In genomic region chr20:5608104-5608447, GRCh38 we compare ENCODE assay signal across 11 cellular contexts. TPM values are rescaled to one million over a fixed set of nuclear protein-coding genes. Genes with fewer than 3 reads are reported as not detected.
DNase-seq lines count a peak whose midpoint lies in the region; ATAC-seq and TF ChIP-seq lines count a peak whose summit lies in the region.
"Had no signal": no experiment of that assay in that cellular context is flagged by ENCODE, and none has a peak within 500 bp of the region (broad histone marks: within the 10 kb centered on the region; RNA-seq: fewer than 3 reads in every experiment).

No MANE protein-coding gene starts in this region.

- ATAC-seq in psoas muscle (no peak), GM19351 (IDR thresholded peaks at IDR 0.05; ENCODE audit: unreplicated experiment) (no peak), HG02884 (IDR thresholded peaks at IDR 0.05; ENCODE audit: unreplicated experiment) (no peak)

- peaks cover 19% of the 10 kb centered on the region for H3K4me1 ChIP-seq in psoas muscle
- H3K4me1 ChIP-seq: prostate gland had no signal

- 33 to 53% (median 41%) methylated on average over 2 of the region's 2 CpGs for WGBS in psoas muscle, 3 donors

- H3K4me3 ChIP-seq in choroid plexus epithelial cell (ENCODE audit: low read depth, low read length), result peak overlapping the region; percentile 86
- H3K4me3 ChIP-seq in psoas muscle, result peak overlapping the region; percentile 88

- TF ChIP-seq CTCF in choroid plexus epithelial cell (conservative IDR thresholded peaks at IDR 0.05; ENCODE audit: low read depth, low read length), result no peak
- no peak for TF ChIP-seq CTCF in psoas muscle (IDR thresholded peaks at IDR 0.05)

- no peaks in the 10 kb centered on the region for H3K27me3 ChIP-seq in psoas muscle (ENCODE audit: insufficient read depth in 3 of 3, low read length in 2 of 3)

- DNase-seq in DMS53 (lab: John Stamatoyannopoulos, UW), result peak; percentile 52
- DNase-seq in DMS53 treated with DMSO at 0.1 percent for 48 hours (lab: John Stamatoyannopoulos, UW; ENCODE audit: unreplicated experiment), result no peak
- DNase-seq in NCI-H2171 treated with DMSO at 0.1 percent for 48 hours (lab: John Stamatoyannopoulos, UW), result peak; percentile 95
- DNase-seq in choroid plexus epithelial cell (ENCODE audit: low read depth), result no peak
- DNase-seq in psoas muscle, result no peak
- DNase-seq in NCI-H187 treated with DMSO at 0.1 percent for 48 hours (lab: John Stamatoyannopoulos, UW), result no peak
- DNase-seq: activated CD8-positive, alpha-beta memory T cell treated with anti-CD3 and anti-CD28 coated beads, Interleukin-2, amount 50 U/mL, for 4 hours had no signal

- H3K9me3 ChIP-seq in psoas muscle, result no peaks in the 10 kb centered on the region
- H3K9me3 ChIP-seq: prostate gland had no signal

- intact Hi-C loops in psoas muscle (cut with DNase I), result loop anchor here in 1 of 2 donors (5.0 kb wide), 1 partner anchor 164 kb away; no protein-coding TSS in a partner anchor

- H3K27ac ChIP-seq in psoas muscle, result no peak overlapping the region
- H3K27ac ChIP-seq: 22Rv1 had no signal

- no peaks in the 10 kb centered on the region for H3K36me3 ChIP-seq in psoas muscle (ENCODE audit: insufficient read depth in 1 of 2, low read depth in 1 of 2)
- H3K36me3 ChIP-seq: prostate gland had no signal

RNA-seq across cellular contexts. Expression of gene GPCPD1, which starts 2.7 kb away (rescaled TPM):
- total RNA-seq in psoas muscle, result 10 to 100 TPM; 16.9 to 30.5 (median 22.4) TPM
- polyA plus RNA-seq in psoas muscle, result 10 to 100 TPM in 1 of 3 donors, 1 to 10 TPM in 2; 7.6 to 26.5 (median 9.2) TPM

Comparison
In these comparisons a context has a peak if more than half of its experiments do, and no peak if none do; other contexts are left out.
1. DNase-seq: peak in DMS53 (single experiment) and NCI-H2171 treated with DMSO at 0.1 percent for 48 hours (single experiment); none in DMS53 treated with DMSO at 0.1 percent for 48 hours (single experiment), choroid plexus epithelial cell (single experiment), psoas muscle (0 of 2) and NCI-H187 treated with DMSO at 0.1 percent for 48 hours (single experiment).